In the genomic region with DNA sequence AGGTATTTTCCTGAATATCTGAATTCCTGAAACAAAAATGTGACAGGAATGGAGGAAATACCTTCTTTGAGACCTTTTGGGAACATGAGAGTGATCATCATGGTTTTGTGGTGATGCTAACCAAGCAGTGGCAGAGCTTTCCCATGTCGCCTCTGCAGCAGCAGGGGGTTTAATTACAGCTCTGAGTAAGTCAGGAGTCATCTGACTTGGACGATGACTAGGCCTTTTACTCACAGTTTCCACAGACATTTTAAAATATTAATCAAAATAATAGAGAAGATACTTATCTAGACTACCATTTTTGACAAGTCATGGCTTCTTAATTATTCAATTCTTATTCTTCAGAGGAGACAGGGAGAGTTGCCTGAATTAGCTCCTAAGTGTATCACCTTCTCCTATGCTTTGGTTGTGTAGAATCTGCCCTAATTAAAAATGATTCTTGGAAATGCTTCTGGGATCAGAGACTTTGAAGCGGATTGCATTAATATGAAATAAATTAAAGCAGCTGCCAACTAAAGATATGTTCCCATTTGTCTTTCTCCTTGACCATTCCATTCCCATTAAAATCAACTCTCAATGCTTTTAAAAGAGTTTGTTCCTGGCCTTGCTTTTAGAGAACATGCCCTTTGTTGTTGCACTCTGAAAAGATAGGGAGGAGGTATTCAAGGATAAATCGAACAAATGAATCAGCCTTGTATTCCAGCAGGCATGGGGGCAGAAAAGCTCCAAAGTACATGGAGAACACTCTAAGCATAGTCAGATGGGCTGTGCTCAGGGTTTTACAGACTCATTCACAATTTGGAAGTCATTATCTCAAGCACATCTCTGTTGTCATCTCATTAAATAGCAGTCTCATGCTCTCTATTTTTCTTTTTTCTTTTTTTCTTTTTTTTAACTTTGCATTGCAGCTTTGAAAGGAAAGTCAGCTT, we compare ENCODE assay signal across 13 cellular contexts. TPM values are rescaled to one million over a fixed set of nuclear protein-coding genes. Genes with fewer than 3 reads are reported as not detected.
DNase-seq lines count a peak whose midpoint lies in the region; ATAC-seq lines count a peak whose summit lies in the region.
"Had no signal": no experiment of that assay in that cellular context is flagged by ENCODE, and none has a peak within 500 bp of the region (broad histone marks: within the 10 kb centered on the region; RNA-seq: fewer than 3 reads in every experiment).

No MANE protein-coding gene starts in this region.

- no peak overlapping the region for H3K14ac ChIP-seq in mesenchymal stem cell (ENCODE audit: low read length in 2 of 2)

- H2BK5ac ChIP-seq in mesenchymal stem cell (ENCODE audit: low read depth, low read length, poor library complexity, severe bottlenecking): no peak overlapping the region

- H3K9ac ChIP-seq in mesenchymal stem cell (ENCODE audit: low read length): peak overlapping the region; percentile 87

- H3K23ac ChIP-seq in mesenchymal stem cell (ENCODE audit: low read length in 2 of 2): no peak overlapping the region

- H3K18ac ChIP-seq in mesenchymal stem cell (ENCODE audit: low read depth in 1 of 2, low read length in 2 of 2): no peak overlapping the region

- WGBS in mesenchymal stem cell: 55% methylated on average over 2 of the region's 4 CpGs

- H2BK15ac ChIP-seq in mesenchymal stem cell (ENCODE audit: low read depth, poor library complexity, severe bottlenecking): no peak overlapping the region

- no peaks in the 10 kb centered on the region for H3K79me1 ChIP-seq in mesenchymal stem cell (replicated peaks; ENCODE audit: low read length, poor library complexity, severe bottlenecking)

- H2BK12ac ChIP-seq in mesenchymal stem cell (ENCODE audit: low read length in 2 of 2): no peak overlapping the region

- H3K27ac ChIP-seq in mesenchymal stem cell (ENCODE audit: low read length, poor library complexity, severe bottlenecking): peak overlapping the region; percentile 31
- H3K27ac ChIP-seq: upper lobe of left lung had no signal

- H3K27me3 ChIP-seq in mesenchymal stem cell (ENCODE audit: control insufficient read depth in 1 of 2, insufficient read depth in 1 of 2, low read length in 2 of 2): no peaks in the 10 kb centered on the region
- H3K27me3 ChIP-seq: upper lobe of left lung had no signal

- no peak overlapping the region for H2AK5ac ChIP-seq in mesenchymal stem cell (ENCODE audit: low read length, severe bottlenecking)

- H2BK120ac ChIP-seq in mesenchymal stem cell (ENCODE audit: low read depth, low read length): no peak overlapping the region

- DNase-seq in Ammon's horn (ENCODE audit: low spot score): peak; percentile 53
- DNase-seq in HT1080 (ENCODE audit: low read depth): peak; percentile 90
- DNase-seq in amniotic epithelial cell (ENCODE audit: low read depth): peak; percentile 75
- peak; percentile 70 for DNase-seq in mesenchymal stem cell
- DNase-seq in stimulated activated naive CD4-positive, alpha-beta T cell treated with Interleukin-2 at 50 U/mL for 16 hours (lab: John Stamatoyannopoulos, UW): no peak
- DNase-seq in SK-N-DZ (ENCODE audit: low spot score): no peak
- DNase-seq: activated effector memory CD4-positive, alpha-beta T cell treated with anti-CD3 and anti-CD28 coated beads, Interleukin-2, amount 50 U/mL, for 16 hours; NCI-H187; stimulated activated CD4-positive, alpha-beta T cell treated with anti-CD3 and anti-CD28 coated beads, Interleukin-1b, Interleukin-23, amount 100 ng/mL, for 48 hours; upper lobe of left lung had no signal

- H3K36me3 ChIP-seq in mesenchymal stem cell (ENCODE audit: control insufficient read depth in 1 of 2, insufficient read depth in 2 of 2, low read depth in 1 of 2, low read length in 2 of 2): no peaks in the 10 kb centered on the region
- H3K36me3 ChIP-seq: upper lobe of left lung had no signal

- no peak overlapping the region for H3K4me2 ChIP-seq in mesenchymal stem cell (ENCODE audit: low read length, poor library complexity, severe bottlenecking)

- H3K4me3 ChIP-seq in mesenchymal stem cell (ENCODE audit: insufficient read depth in 1 of 2, low read depth in 1 of 2, low read length in 2 of 2): peak overlapping the region in 1 of 2 experiments; percentile 44
- H3K4me3 ChIP-seq: upper lobe of left lung had no signal

- peak overlapping the region; percentile 24 for H4K8ac ChIP-seq in mesenchymal stem cell (ENCODE audit: low read length)

- H2AFZ ChIP-seq in mesenchymal stem cell (ENCODE audit: low read depth, low read length): no peak overlapping the region

- H3K4me1 ChIP-seq in mesenchymal stem cell (ENCODE audit: control insufficient read depth, insufficient read depth, low read depth, low read length): peaks cover 1% of the 10 kb centered on the region
- H3K4me1 ChIP-seq: upper lobe of left lung had no signal

- H4K91ac ChIP-seq in mesenchymal stem cell (ENCODE audit: low read length): no peak overlapping the region

- H3K4ac ChIP-seq in mesenchymal stem cell (ENCODE audit: low read depth in 1 of 2, low read length in 2 of 2): no peak overlapping the region

- ATAC-seq in HG02610 (IDR thresholded peaks at IDR 0.05; ENCODE audit: unreplicated experiment) (no peak), GM21825 (IDR thresholded peaks at IDR 0.05; ENCODE audit: unreplicated experiment) (no peak)

- H3K9me3 ChIP-seq in mesenchymal stem cell (ENCODE audit: control insufficient read depth, low read length): no peaks in the 10 kb centered on the region
- H3K9me3 ChIP-seq: upper lobe of left lung had no signal

RNA-seq across cellular contexts. Expression of a gene that starts 7.7 kb away (rescaled TPM):
- not detected in 2 replicates for total RNA-seq in HT1080 (2014; rRNA removed; shearing (Covaris generic))
- not detected in 2 replicates for polyA plus RNA-seq in HT1080 (2015; cell fraction: cytosol; rRNA removed)
- polyA plus RNA-seq in HT1080 (2015; cell fraction: nucleus; rRNA removed): not detected in 2 replicates
- not detected for polyA plus RNA-seq in mesenchymal stem cell (2013, experiment 1 of 2)
- not detected for polyA plus RNA-seq in mesenchymal stem cell (2013, experiment 2 of 2)
- polyA plus RNA-seq in SK-N-DZ (2014; cell fraction: cytosol; rRNA removed): not detected in 2 replicates
- polyA plus RNA-seq in SK-N-DZ (2014; cell fraction: nucleus; rRNA removed): not detected in 2 replicates
- total RNA-seq: T-helper 2 cell treated with Interferon-gamma antibody and Interleukin-4, amounts not matched to agents 100 ng/mL and 5 ng/mL, for 36 hours had no signal

Comparison
In these comparisons a context has a peak if more than half of its experiments do, and no peak if none do; other contexts are left out.
1. DNase-seq: peak in Ammon's horn (single experiment), HT1080 (single experiment), amniotic epithelial cell (single experiment) and mesenchymal stem cell (single experiment); none in stimulated activated naive CD4-positive, alpha-beta T cell treated with Interleukin-2 at 50 U/mL for 16 hours (single experiment) and SK-N-DZ (single experiment).